ENCODE assay signal across 9 cellular contexts in genomic region chrX:45479835-45480422, GRCh38.
DNase-seq lines count a peak whose midpoint lies in the region.
"Had no signal": no experiment of that assay in that cellular context is flagged by ENCODE, and none has a peak within 500 bp of the region (broad histone marks: within the 10 kb centered on the region; RNA-seq: fewer than 3 reads in every experiment).

No MANE protein-coding gene starts in this region.

- peak; percentile 81 for DNase-seq in Daoy (ENCODE audit: low read depth)
- peak; percentile 77 for DNase-seq in LoVo (ENCODE audit: low spot score)
- peak; percentile 75 for DNase-seq in dedifferentiated amniotic fluid mesenchymal stem cell (ENCODE audit: extremely low spot score)
- peak; percentile 41 for DNase-seq in myocyte (ENCODE audit: low read depth)
- no peak for DNase-seq in NCI-H1105 (lab: John Stamatoyannopoulos, UW)
- no peak for DNase-seq in pons (ENCODE audit: low spot score)
- DNase-seq in NOMO-1 treated with DMSO at 0.1 percent for 48 hours (lab: John Stamatoyannopoulos, UW; ENCODE audit: unreplicated experiment) = no peak
- DNase-seq in KG1 (lab: John Stamatoyannopoulos, UW) = no peak
- DNase-seq: NCI-H69 had no signal

Comparison
In these comparisons a context has a peak if more than half of its experiments do, and no peak if none do; other contexts are left out.
1. DNase-seq: peak in Daoy (single experiment), LoVo (single experiment), dedifferentiated amniotic fluid mesenchymal stem cell (single experiment) and myocyte (single experiment); none in NCI-H1105 (single experiment), pons (single experiment), NOMO-1 treated with DMSO at 0.1 percent for 48 hours (single experiment) and KG1 (single experiment).